Comparison of ENCODE assay signal across 1 cellular context in genomic region chr16:635573-636205, GRCh38.
A peak's percentile ranks its signal among the peaks of the same experiment; 100 is the strongest.
TF ChIP-seq lines count a peak whose summit lies in the region.

No MANE protein-coding gene starts in this region.

TF ChIP-seq in HepG2, 621 proteins besides CTCF, POLR2A, EP300 and RAD21 (continued from another document and continues in another):
- TF ChIP-seq ZNF691 (CRISPR knock-in tag; IDR thresholded peaks at IDR 0.05; ENCODE audit: borderline replicate concordance, low read depth) (0 out of 2 replicates have a peak, but pooled peaks have one; percentile 48), MAZ (IDR thresholded peaks at IDR 0.05; ENCODE audit: borderline replicate concordance, low read depth, low read length) (no peak), MAZ (CRISPR knock-in tag; IDR thresholded peaks at IDR 0.05; ENCODE audit: low read depth) (no peak), ZSCAN22 (CRISPR knock-in tag; IDR thresholded peaks at IDR 0.05) (peak; percentile 54; the same call in 1 of the 2 replicates), MIER3 (CRISPR knock-in tag; IDR thresholded peaks at IDR 0.05; ENCODE audit: borderline replicate concordance) (no peak), ZNF234 (CRISPR knock-in tag; conservative IDR thresholded peaks at IDR 0.05) (no peak), ZNF572 (CRISPR knock-in tag; IDR thresholded peaks at IDR 0.05) (no peak), ESRRA (CRISPR knock-in tag; IDR thresholded peaks at IDR 0.05; ENCODE audit: low read depth) (peak; percentile 78; the same call in 1 of the 2 replicates), TARDBP (CRISPR knock-in tag; IDR thresholded peaks at IDR 0.05) (no peak), ZSCAN25 (CRISPR knock-in tag; IDR thresholded peaks at IDR 0.05) (no peak), SP2 (CRISPR knock-in tag; IDR thresholded peaks at IDR 0.05) (no peak), PATZ1 (CRISPR knock-in tag; IDR thresholded peaks at IDR 0.05) (no peak), FOXO4 (CRISPR knock-in tag; conservative IDR thresholded peaks at IDR 0.05) (0 out of 2 replicates have a peak, but pooled peaks have one; percentile 12), ZNF510 (CRISPR knock-in tag; IDR thresholded peaks at IDR 0.05; ENCODE audit: low read depth) (0 out of 2 replicates have a peak, but pooled peaks have one; percentile 12), E2F2 (CRISPR knock-in tag; IDR thresholded peaks at IDR 0.05; ENCODE audit: borderline replicate concordance) (no peak), KDM1A (CRISPR knock-in tag; IDR thresholded peaks at IDR 0.05) (0 out of 2 replicates have a peak, but pooled peaks have one; percentile 36), MED13 (CRISPR knock-in tag; IDR thresholded peaks at IDR 0.05) (no peak), HOXD1 (CRISPR knock-in tag; IDR thresholded peaks at IDR 0.05) (no peak), IRF2 (CRISPR knock-in tag; IDR thresholded peaks at IDR 0.05) (no peak), ZNF260 (CRISPR knock-in tag; IDR thresholded peaks at IDR 0.05; ENCODE audit: borderline replicate concordance, low read depth) (no peak), HMG20A (CRISPR knock-in tag; IDR thresholded peaks at IDR 0.05; ENCODE audit: borderline replicate concordance) (no peak), ONECUT2 (CRISPR knock-in tag; IDR thresholded peaks at IDR 0.05) (no peak), RXRA (CRISPR knock-in tag; IDR thresholded peaks at IDR 0.05) (peak; percentile 22; the same call in 1 of the 2 replicates), ZSCAN31 (CRISPR knock-in tag; IDR thresholded peaks at IDR 0.05; ENCODE audit: low read depth) (no peak), ZNF740 (CRISPR knock-in tag; IDR thresholded peaks at IDR 0.05) (no peak), ZNF264 (CRISPR knock-in tag; IDR thresholded peaks at IDR 0.05) (no peak), CSRNP1 (CRISPR knock-in tag; IDR thresholded peaks at IDR 0.05) (no peak; the same call in 1 of the 2 replicates), ZUFSP (CRISPR knock-in tag; IDR thresholded peaks at IDR 0.05; ENCODE audit: borderline replicate concordance) (no peak), PITX1 (CRISPR knock-in tag; IDR thresholded peaks at IDR 0.05) (no peak), ZNF850 (CRISPR knock-in tag; conservative IDR thresholded peaks at IDR 0.05) (no peak), RBFOX2 (IDR thresholded peaks at IDR 0.05; ENCODE audit: low read depth, low read length) (no peak; the same call in 1 of the 2 replicates), HDAC6 (IDR thresholded peaks at IDR 0.05; ENCODE audit: low read depth, low read length) (no peak), E2F1 (CRISPR knock-in tag; IDR thresholded peaks at IDR 0.05) (no peak), ZNF446 (CRISPR knock-in tag; IDR thresholded peaks at IDR 0.05) (no peak), CBX5 (CRISPR knock-in tag; IDR thresholded peaks at IDR 0.05; ENCODE audit: borderline replicate concordance) (no peak), PRMT3 (CRISPR knock-in tag; IDR thresholded peaks at IDR 0.05; ENCODE audit: borderline replicate concordance, low read depth) (no peak), SNAPC2 (CRISPR knock-in tag; IDR thresholded peaks at IDR 0.05) (no peak), TFE3 (CRISPR knock-in tag; IDR thresholded peaks at IDR 0.05) (no peak), GZF1 (CRISPR knock-in tag; IDR thresholded peaks at IDR 0.05) (no peak), ZNF317 (CRISPR knock-in tag; IDR thresholded peaks at IDR 0.05) (no peak), ZNF589 (CRISPR knock-in tag; conservative IDR thresholded peaks at IDR 0.05) (no peak), ZNF296 (CRISPR knock-in tag; conservative IDR thresholded peaks at IDR 0.05) (0 out of 2 replicates have a peak, but pooled peaks have one; percentile 20), ZNF615 (CRISPR knock-in tag; IDR thresholded peaks at IDR 0.05; ENCODE audit: borderline replicate concordance) (no peak), DMTF1 (CRISPR knock-in tag; IDR thresholded peaks at IDR 0.05) (no peak), IRF1 (CRISPR knock-in tag; IDR thresholded peaks at IDR 0.05; ENCODE audit: low read depth) (no peak), ATF2 (CRISPR knock-in tag; IDR thresholded peaks at IDR 0.05) (no peak), THAP11 (CRISPR knock-in tag; IDR thresholded peaks at IDR 0.05) (no peak), FLYWCH1 (CRISPR knock-in tag; IDR thresholded peaks at IDR 0.05) (no peak), DBP (CRISPR knock-in tag; IDR thresholded peaks at IDR 0.05; ENCODE audit: not compliant biosample characterization) (no peak), SAFB2 (CRISPR knock-in tag; IDR thresholded peaks at IDR 0.05; ENCODE audit: borderline replicate concordance, low read depth) (peak; percentile 86; the same call in 1 of the 2 replicates)
